1 cellular context compared by ENCODE assay signal in the genomic region with DNA sequence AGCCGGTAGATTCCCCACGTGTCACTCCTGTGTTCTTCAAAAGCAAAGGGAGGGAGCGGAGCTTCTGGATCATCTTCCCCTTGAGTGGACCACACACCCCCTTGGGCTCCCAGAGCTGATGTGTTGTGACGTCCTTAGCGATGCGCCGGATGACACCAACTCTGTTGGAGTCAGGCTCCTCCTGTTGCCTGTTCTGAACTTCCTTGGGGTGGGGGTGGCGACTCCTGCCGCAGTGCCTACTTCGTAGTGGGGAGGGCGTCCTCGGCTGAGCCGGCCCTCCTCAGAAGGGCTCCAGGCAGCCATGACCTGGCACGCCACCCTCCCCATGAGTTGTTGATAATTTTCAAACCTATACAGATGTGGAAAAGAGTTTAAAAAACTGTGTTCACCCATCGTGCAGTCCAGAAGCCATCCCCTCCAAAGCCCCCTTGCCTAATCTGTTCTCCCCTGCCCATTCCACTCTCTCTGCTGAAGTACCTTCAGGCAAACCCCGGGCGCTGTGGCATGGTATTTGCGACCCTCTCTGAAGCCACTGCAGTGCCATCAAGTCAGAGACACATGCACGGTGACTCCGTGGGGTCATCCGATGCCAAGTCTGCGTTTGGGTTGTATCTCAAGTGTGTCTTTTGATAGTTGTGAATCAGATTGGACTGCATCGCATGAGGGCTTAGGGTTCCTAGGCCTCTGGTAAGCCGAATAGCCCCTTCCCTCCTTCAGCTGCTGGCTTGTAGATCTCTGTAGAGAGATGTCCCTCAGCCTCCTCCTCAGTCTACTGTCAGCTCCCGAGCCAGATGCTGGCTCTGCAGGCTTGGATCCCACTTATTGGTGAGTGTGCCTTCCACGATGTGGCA.
TF ChIP-seq lines count a peak whose summit lies in the region.

No MANE protein-coding gene starts in this region.

TF ChIP-seq in IMR-90, 13 proteins besides CTCF, POLR2A, EP300 and RAD21:
- TF ChIP-seq MAFK (IDR thresholded peaks at IDR 0.05; ENCODE audit: low read depth, low read length) (no peak), CEBPB (IDR thresholded peaks at IDR 0.05; ENCODE audit: low read depth, low read length) (no peak), RCOR1 (IDR thresholded peaks at IDR 0.05; ENCODE audit: insufficient replicate concordance, low read length) (no peak), NFE2L2 (IDR thresholded peaks at IDR 0.05; ENCODE audit: low read depth, low read length) (no peak), MXI1 (IDR thresholded peaks at IDR 0.05; ENCODE audit: borderline replicate concordance, low read depth, low read length) (no peak), SMC3 (IDR thresholded peaks at IDR 0.05; ENCODE audit: low read depth, low read length) (no peak), MAZ (IDR thresholded peaks at IDR 0.05; ENCODE audit: borderline replicate concordance, low read depth, low read length) (no peak), FOS (IDR thresholded peaks at IDR 0.05; ENCODE audit: low read depth, low read length) (no peak), CHD1 (IDR thresholded peaks at IDR 0.05; ENCODE audit: low read depth, low read length) (no peak), RFX5 (IDR thresholded peaks at IDR 0.05; ENCODE audit: low read depth, low read length) (no peak), BHLHE40 (IDR thresholded peaks at IDR 0.05; ENCODE audit: low read depth, low read length) (no peak)
- TF ChIP-seq, protein P1, sequence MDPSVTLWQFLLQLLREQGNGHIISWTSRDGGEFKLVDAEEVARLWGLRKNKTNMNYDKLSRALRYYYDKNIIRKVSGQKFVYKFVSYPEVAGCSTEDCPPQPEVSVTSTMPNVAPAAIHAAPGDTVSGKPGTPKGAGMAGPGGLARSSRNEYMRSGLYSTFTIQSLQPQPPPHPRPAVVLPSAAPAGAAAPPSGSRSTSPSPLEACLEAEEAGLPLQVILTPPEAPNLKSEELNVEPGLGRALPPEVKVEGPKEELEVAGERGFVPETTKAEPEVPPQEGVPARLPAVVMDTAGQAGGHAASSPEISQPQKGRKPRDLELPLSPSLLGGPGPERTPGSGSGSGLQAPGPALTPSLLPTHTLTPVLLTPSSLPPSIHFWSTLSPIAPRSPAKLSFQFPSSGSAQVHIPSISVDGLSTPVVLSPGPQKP (IDR thresholded peaks at IDR 0.05; ENCODE audit: borderline replicate concordance, low read depth, low read length) = no peak
- TF ChIP-seq, protein P2, sequence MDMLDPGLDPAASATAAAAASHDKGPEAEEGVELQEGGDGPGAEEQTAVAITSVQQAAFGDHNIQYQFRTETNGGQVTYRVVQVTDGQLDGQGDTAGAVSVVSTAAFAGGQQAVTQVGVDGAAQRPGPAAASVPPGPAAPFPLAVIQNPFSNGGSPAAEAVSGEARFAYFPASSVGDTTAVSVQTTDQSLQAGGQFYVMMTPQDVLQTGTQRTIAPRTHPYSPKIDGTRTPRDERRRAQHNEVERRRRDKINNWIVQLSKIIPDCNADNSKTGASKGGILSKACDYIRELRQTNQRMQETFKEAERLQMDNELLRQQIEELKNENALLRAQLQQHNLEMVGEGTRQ (IDR thresholded peaks at IDR 0.05; ENCODE audit: low read depth, low read length) = no peak
